Comparison of ENCODE assay signal across 1 cellular context in the genomic region with DNA sequence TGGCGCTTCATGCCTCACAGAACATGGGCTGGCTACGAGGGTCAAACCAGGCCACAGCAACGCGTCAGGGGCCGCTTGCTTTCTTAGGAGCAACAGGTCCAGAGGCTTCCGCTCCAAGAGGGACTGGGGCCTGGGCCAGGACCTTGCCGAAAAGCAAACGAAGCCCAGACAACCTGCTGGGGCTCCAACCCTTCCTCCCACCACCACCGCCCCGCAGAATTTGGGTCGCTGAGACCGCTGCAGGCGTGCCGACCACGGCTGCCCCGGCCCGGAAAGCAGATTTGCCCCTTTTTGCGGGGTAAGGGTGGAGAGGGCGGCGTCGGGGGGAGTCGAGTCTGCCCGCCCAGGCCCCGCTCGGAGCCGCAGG.
TF ChIP-seq lines count a peak whose summit lies in the region.

No MANE protein-coding gene starts in this region.

TF ChIP-seq in endothelial cell of umbilical vein, 7 proteins besides CTCF, POLR2A, EP300 and RAD21:
- TF ChIP-seq EZH2 (IDR thresholded peaks at IDR 0.05; ENCODE audit: borderline replicate concordance, low read depth, low read length, severe bottlenecking) = no peak
- no peak for TF ChIP-seq GATA2 (IDR thresholded peaks at IDR 0.05; ENCODE audit: insufficient read depth, insufficient read length, low read depth, low read length)
- no peak for TF ChIP-seq POLR2AphosphoS5 (IDR thresholded peaks at IDR 0.05; ENCODE audit: insufficient read depth, low read depth, low read length)
- TF ChIP-seq FOS (IDR thresholded peaks at IDR 0.05; ENCODE audit: borderline replicate concordance, insufficient read depth, low read length) = no peak
- TF ChIP-seq MYC (IDR thresholded peaks at IDR 0.05; ENCODE audit: low read depth, low read length) = no peak
- no peak for TF ChIP-seq MAX (IDR thresholded peaks at IDR 0.05; ENCODE audit: insufficient read depth, insufficient read length)
- TF ChIP-seq JUN (IDR thresholded peaks at IDR 0.05; ENCODE audit: borderline replicate concordance, insufficient read depth, insufficient read length, low read depth) = no peak
